Comparison of ENCODE assay signal across 8 cellular contexts in the genomic region with DNA sequence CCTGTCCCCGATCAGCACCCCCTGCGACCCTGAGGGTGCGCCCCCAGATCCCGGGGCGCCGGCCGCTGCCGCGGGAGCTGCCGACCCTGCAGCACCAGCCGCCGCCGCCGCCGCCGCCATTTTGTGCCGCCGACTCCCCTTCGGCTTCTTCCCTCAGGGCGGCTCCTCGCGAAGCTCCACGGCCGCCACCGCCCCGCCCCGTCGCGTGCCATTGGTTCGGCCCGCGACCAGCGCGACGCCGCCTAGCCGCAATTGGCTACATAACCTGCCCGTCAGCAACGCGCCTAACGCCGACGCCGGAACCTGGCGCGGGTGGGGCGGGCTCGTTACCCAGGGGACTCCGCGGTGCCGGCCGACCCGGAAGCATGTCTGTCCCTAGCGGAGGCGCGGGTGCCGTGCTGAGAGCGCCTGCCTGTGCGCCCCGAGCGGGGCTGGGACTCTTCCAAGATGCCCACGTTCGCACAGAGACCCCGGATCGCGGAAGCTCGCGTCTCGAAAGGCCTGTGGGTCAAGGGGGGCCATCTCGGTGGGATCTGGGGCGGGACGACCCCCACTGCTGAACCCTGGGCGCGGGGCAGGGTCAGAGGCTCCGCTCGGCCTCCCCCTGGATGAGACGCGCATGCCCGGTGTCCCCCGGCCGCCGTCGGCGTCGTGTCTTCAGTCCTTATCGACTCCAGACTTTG. TPM values are rescaled to one million over a fixed set of nuclear protein-coding genes. Genes with fewer than 3 reads are reported as not detected.
DNase-seq lines count a peak whose midpoint lies in the region; ATAC-seq and TF ChIP-seq lines count a peak whose summit lies in the region.

A gene (minus strand): TSS at position 149 of the 683 bp plus-strand sequence. CDS start 29 bp downstream, at position 120.

- H3K4me1 ChIP-seq in liver (ENCODE audit: control insufficient read depth in 4 of 4, insufficient read depth in 4 of 4, low read length in 3 of 4): peaks cover 4 to 52% (median 43%) of the 10 kb centered on the region in 4 donors

- no peaks in the 10 kb centered on the region for H3K9me3 ChIP-seq in liver (ENCODE audit: control insufficient read depth in 4 of 4, low read length in 3 of 4)

- DNase-seq in CD1c-positive myeloid dendritic cell (ENCODE audit: extremely low spot score) (peak; percentile 100), NCI-H748 treated with DMSO at 0.1 percent for 48 hours (lab: John Stamatoyannopoulos, UW) (peak; percentile 80), dermis blood vessel endothelial cell (peak; percentile 99)
- peak; percentile 99 for DNase-seq in activated CD4-positive, alpha-beta T cell treated with anti-CD3 and anti-CD28 coated beads, Interleukin-2, amount 50 U/mL, for 4 hours
- DNase-seq in stimulated activated CD4-positive, alpha-beta T cell treated with anti-CD3 and anti-CD28 coated beads, Interleukin-4, amount 100 ng/mL, for 24 hours: peak; percentile 99

- TF ChIP-seq CTCF in liver (IDR thresholded peaks at IDR 0.05; ENCODE audit: low read depth, low read length, missing input control): peak; percentile 59

- under 1% methylated on average over 86 of the region's 86 CpGs for WGBS in liver

- peak within 1 kb of the TSS; percentile 92 to 99 (median 96) for H3K4me3 ChIP-seq in liver (ENCODE audit: low read depth in 1 of 3, low read length in 3 of 3)

- peak within 1 kb of the TSS; percentile 75 to 82 for H3K9ac ChIP-seq in liver (ENCODE audit: low read depth in 1 of 2, low read length in 2 of 2)

- H3K36me3 ChIP-seq in liver (ENCODE audit: control insufficient read depth in 4 of 4, insufficient read depth in 3 of 4, low read depth in 1 of 4, low read length in 3 of 4): peaks cover 14 to 31% (median 23%) of the 10 kb centered on the region in 4 donors

- ATAC-seq in GM19395 (IDR thresholded peaks at IDR 0.05; ENCODE audit: unreplicated experiment): peak; percentile 91
- ATAC-seq in HG03565 (IDR thresholded peaks at IDR 0.05; ENCODE audit: unreplicated experiment): peak; percentile 87

- peak within 1 kb of the TSS; percentile 73 to 75 for H3K27ac ChIP-seq in liver (ENCODE audit: low read depth in 1 of 2, low read length in 2 of 2)

- H3K27me3 ChIP-seq in liver (ENCODE audit: control insufficient read depth in 4 of 4, insufficient read depth in 4 of 4, low read length in 3 of 4): no peaks in the 10 kb centered on the region

- TF ChIP-seq RAD21 in liver (IDR thresholded peaks at IDR 0.05): peak in 1 of 2 donors; percentile 60

TF ChIP-seq in liver, 16 proteins besides CTCF, POLR2A, EP300 and RAD21:
- TF ChIP-seq, protein P1, sequence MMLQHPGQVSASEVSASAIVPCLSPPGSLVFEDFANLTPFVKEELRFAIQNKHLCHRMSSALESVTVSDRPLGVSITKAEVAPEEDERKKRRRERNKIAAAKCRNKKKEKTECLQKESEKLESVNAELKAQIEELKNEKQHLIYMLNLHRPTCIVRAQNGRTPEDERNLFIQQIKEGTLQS (IDR thresholded peaks at IDR 0.05): no peak
- TF ChIP-seq FOXA1 (IDR thresholded peaks at IDR 0.05) (no peak), EGR1 (IDR thresholded peaks at IDR 0.05; ENCODE audit: low read depth in 2 of 2) (no peak), JUND (IDR thresholded peaks at IDR 0.05) (no peak), SP1 (IDR thresholded peaks at IDR 0.05) (peak; percentile 94), HNF4G (IDR thresholded peaks at IDR 0.05) (no peak), NR2F2 (IDR thresholded peaks at IDR 0.05) (no peak), GABPA (IDR thresholded peaks at IDR 0.05 in 1 of 2, conservative IDR thresholded peaks at IDR 0.05 in 1 of 2) (peak; percentile 57 to 92), HNF4A (conservative IDR thresholded peaks at IDR 0.05) (no peak), RXRA (IDR thresholded peaks at IDR 0.05) (no peak), TAF1 (conservative IDR thresholded peaks at IDR 0.05) (no peak), YY1 (IDR thresholded peaks at IDR 0.05) (peak; percentile 91), FOXA2 (IDR thresholded peaks at IDR 0.05) (no peak)
- TF ChIP-seq, protein P2, sequence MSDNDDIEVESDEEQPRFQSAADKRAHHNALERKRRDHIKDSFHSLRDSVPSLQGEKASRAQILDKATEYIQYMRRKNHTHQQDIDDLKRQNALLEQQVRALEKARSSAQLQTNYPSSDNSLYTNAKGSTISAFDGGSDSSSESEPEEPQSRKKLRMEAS (IDR thresholded peaks at IDR 0.05): no peak
- TF ChIP-seq, protein P3, sequence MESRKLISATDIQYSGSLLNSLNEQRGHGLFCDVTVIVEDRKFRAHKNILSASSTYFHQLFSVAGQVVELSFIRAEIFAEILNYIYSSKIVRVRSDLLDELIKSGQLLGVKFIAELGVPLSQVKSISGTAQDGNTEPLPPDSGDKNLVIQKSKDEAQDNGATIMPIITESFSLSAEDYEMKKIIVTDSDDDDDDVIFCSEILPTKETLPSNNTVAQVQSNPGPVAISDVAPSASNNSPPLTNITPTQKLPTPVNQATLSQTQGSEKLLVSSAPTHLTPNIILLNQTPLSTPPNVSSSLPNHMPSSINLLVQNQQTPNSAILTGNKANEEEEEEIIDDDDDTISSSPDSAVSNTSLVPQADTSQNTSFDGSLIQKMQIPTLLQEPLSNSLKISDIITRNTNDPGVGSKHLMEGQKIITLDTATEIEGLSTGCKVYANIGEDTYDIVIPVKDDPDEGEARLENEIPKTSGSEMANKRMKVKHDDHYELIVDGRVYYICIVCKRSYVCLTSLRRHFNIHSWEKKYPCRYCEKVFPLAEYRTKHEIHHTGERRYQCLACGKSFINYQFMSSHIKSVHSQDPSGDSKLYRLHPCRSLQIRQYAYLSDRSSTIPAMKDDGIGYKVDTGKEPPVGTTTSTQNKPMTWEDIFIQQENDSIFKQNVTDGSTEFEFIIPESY (IDR thresholded peaks at IDR 0.05): no peak
- TF ChIP-seq, protein P4, sequence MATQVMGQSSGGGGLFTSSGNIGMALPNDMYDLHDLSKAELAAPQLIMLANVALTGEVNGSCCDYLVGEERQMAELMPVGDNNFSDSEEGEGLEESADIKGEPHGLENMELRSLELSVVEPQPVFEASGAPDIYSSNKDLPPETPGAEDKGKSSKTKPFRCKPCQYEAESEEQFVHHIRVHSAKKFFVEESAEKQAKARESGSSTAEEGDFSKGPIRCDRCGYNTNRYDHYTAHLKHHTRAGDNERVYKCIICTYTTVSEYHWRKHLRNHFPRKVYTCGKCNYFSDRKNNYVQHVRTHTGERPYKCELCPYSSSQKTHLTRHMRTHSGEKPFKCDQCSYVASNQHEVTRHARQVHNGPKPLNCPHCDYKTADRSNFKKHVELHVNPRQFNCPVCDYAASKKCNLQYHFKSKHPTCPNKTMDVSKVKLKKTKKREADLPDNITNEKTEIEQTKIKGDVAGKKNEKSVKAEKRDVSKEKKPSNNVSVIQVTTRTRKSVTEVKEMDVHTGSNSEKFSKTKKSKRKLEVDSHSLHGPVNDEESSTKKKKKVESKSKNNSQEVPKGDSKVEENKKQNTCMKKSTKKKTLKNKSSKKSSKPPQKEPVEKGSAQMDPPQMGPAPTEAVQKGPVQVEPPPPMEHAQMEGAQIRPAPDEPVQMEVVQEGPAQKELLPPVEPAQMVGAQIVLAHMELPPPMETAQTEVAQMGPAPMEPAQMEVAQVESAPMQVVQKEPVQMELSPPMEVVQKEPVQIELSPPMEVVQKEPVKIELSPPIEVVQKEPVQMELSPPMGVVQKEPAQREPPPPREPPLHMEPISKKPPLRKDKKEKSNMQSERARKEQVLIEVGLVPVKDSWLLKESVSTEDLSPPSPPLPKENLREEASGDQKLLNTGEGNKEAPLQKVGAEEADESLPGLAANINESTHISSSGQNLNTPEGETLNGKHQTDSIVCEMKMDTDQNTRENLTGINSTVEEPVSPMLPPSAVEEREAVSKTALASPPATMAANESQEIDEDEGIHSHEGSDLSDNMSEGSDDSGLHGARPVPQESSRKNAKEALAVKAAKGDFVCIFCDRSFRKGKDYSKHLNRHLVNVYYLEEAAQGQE (IDR thresholded peaks at IDR 0.05): no peak

RNA-seq across cellular contexts. Expression of the gene that starts here (rescaled TPM):
- total RNA-seq in dermis blood vessel endothelial cell: 71.1 and 183 TPM in 2 replicates
- total RNA-seq in liver: 100 to 1,000 TPM in 1 of 2 donors, 10 to 100 TPM in 1; 47.3 to 170 TPM
- polyA plus RNA-seq in liver: 100 to 1,000 TPM in 1 of 2 donors, 10 to 100 TPM in 1; 46.4 to 160 TPM

Comparison
In these comparisons a context has a peak if more than half of its experiments do, and no peak if none do; other contexts are left out.
1. Peak in every context shown above with its lines: DNase-seq, ATAC-seq, H3K4me3 ChIP-seq and H3K27ac ChIP-seq.